In genomic region chr10:68336952-68337351, GRCh38 we compare ENCODE assay signal across 1 cellular context.
A peak's percentile ranks its signal among the peaks of the same experiment; 100 is the strongest.
TF ChIP-seq lines count a peak whose summit lies in the region.

No MANE protein-coding gene starts in this region.

TF ChIP-seq in HepG2, 621 proteins besides CTCF, POLR2A, EP300 and RAD21:
- no peak for TF ChIP-seq ZNF350 (CRISPR knock-in tag; IDR thresholded peaks at IDR 0.05; ENCODE audit: borderline replicate concordance, low read depth)
- TF ChIP-seq MZF1 (CRISPR knock-in tag; IDR thresholded peaks at IDR 0.05; ENCODE audit: borderline replicate concordance) = no peak
- TF ChIP-seq ZNF687 (CRISPR knock-in tag; IDR thresholded peaks at IDR 0.05) = no peak
- TF ChIP-seq RARA (CRISPR knock-in tag; IDR thresholded peaks at IDR 0.05) = no peak
- TF ChIP-seq RBFOX2 (IDR thresholded peaks at IDR 0.05; ENCODE audit: low read depth, low read length) = peak; percentile 46
- TF ChIP-seq ZBTB7A (CRISPR knock-in tag; IDR thresholded peaks at IDR 0.05) = no peak
- TF ChIP-seq ZBTB40 (IDR thresholded peaks at IDR 0.05) = no peak
- no peak for TF ChIP-seq ZBTB40 (CRISPR knock-in tag; IDR thresholded peaks at IDR 0.05)
